8 cellular contexts compared by ENCODE assay signal in the genomic region with DNA sequence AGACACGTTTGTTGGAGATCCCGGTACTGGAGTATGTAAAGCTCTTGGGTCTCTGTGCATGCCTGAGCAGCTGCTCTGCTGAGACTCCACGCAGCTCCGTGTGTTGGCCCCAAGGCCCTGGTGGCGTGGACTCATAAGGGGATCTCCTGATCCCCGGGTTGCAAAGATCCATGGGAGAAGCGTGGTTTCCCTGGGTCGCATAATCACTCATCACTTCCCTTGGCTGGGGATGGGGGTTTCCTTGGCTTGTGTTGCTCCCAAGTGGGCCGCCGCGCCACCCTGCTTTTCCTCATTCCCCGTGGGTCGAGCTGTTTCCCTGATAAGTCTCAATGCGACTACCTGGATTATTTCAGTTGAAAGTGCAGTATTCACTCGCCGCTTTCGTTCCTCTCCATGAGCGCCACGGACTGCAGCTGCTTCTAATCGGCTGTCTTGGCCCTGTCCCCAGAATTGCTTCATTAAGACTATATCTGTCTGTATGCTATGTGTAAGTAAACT.
DNase-seq lines count a peak whose midpoint lies in the region; ATAC-seq and TF ChIP-seq lines count a peak whose summit lies in the region.

No MANE protein-coding gene starts in this region.

- H3K4me1 Mint-ChIP-seq in type B pancreatic cell (ENCODE audit: unreplicated experiment), result peaks cover 27% of the 10 kb centered on the region

- ATAC-seq in GM21723 (IDR thresholded peaks at IDR 0.05; ENCODE audit: unreplicated experiment), result no peak
- no peak for ATAC-seq in HG02623 (IDR thresholded peaks at IDR 0.05; ENCODE audit: unreplicated experiment)

- H3K27ac Mint-ChIP-seq in type B pancreatic cell, result no peak overlapping the region

- peak; percentile 23 for DNase-seq in DMS153 (lab: John Stamatoyannopoulos, UW)
- DNase-seq in DMS153 treated with DMSO at 0.1 percent for 48 hours (lab: John Stamatoyannopoulos, UW; ENCODE audit: unreplicated experiment), result no peak
- peak; percentile 1 for DNase-seq in NCI-H774 (lab: John Stamatoyannopoulos, UW)
- DNase-seq in foreskin fibroblast, result peak; percentile 47 to 80
- DNase-seq in skeletal muscle cell (ENCODE audit: low read depth), result peak; percentile 25
- no peak for DNase-seq in type B pancreatic cell (ENCODE audit: extremely low spot score, unreplicated experiment)

- H3K4me3 ChIP-seq in foreskin fibroblast (ENCODE audit: low read depth in 1 of 2, low read length in 2 of 2) (no peak overlapping the region), skeletal muscle cell (ENCODE audit: low read depth, low read length) (peak overlapping the region; percentile 30)

- no peaks in the 10 kb centered on the region for H3K27me3 Mint-ChIP-seq in type B pancreatic cell

- peaks cover 39% of the 10 kb centered on the region for H3K36me3 Mint-ChIP-seq in type B pancreatic cell

- no peak overlapping the region for H3K4me3 Mint-ChIP-seq in type B pancreatic cell

- no peak for TF ChIP-seq CTCF in foreskin fibroblast (IDR thresholded peaks at IDR 0.05; ENCODE audit: low read depth, low read length)
- TF ChIP-seq CTCF in type B pancreatic cell (conservative IDR thresholded peaks at IDR 0.05), result no peak

- peaks cover 31% of the 10 kb centered on the region for H3K9me3 Mint-ChIP-seq in type B pancreatic cell

Comparison
In these comparisons a context has a peak if more than half of its experiments do, and no peak if none do; other contexts are left out.
1. DNase-seq: peak in DMS153 (single experiment), NCI-H774 (single experiment), foreskin fibroblast (2 of 2) and skeletal muscle cell (single experiment); none in DMS153 treated with DMSO at 0.1 percent for 48 hours (single experiment) and type B pancreatic cell (single experiment).